In the genomic region with DNA sequence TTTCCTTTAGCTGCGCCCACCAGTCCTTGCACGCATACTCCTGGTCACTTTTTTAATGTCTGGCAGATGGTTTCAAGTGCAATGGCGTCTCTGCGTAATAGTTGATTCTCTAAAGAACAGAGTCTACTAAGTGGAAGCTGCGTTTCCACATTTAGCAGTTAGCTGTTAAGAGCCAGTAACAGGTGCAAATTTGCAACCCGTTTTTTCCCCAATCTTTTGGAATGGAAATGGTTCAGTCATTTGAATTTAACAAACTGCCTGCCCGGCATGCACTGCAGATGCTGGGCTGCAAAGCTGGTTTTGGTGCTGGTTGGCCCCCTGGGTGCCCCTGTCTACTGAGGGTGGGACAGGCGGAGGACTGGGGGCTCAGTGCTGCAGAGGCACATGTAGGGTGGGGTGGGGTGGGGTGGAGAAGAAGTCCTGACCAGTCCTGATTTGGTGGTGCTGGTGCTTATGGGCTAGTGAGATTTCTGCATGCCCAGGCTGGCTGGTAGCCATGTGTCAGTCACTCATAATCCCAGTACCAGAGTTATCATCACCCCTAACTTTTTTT, we compare ENCODE assay signal across 2 cellular contexts.
TF ChIP-seq lines count a peak whose summit lies in the region.

No MANE protein-coding gene starts in this region.

TF ChIP-seq in A549, 52 proteins besides CTCF, POLR2A, EP300 and RAD21:
- TF ChIP-seq TP53 (CRISPR knock-in tag; IDR thresholded peaks at IDR 0.05), result no peak
- TF ChIP-seq GATA3 (IDR thresholded peaks at IDR 0.05; ENCODE audit: borderline replicate concordance), result no peak
- no peak for TF ChIP-seq EHF (CRISPR knock-in tag; IDR thresholded peaks at IDR 0.05)
- no peak for TF ChIP-seq ELK1 (IDR thresholded peaks at IDR 0.05; ENCODE audit: low read depth, low read length)
- no peak for TF ChIP-seq TFCP2L1 (CRISPR knock-in tag; IDR thresholded peaks at IDR 0.05)
- TF ChIP-seq ZNF302 (CRISPR knock-in tag; IDR thresholded peaks at IDR 0.05), result no peak
- no peak for TF ChIP-seq CBX2 (IDR thresholded peaks at IDR 0.05; ENCODE audit: borderline replicate concordance, low read depth)
- no peak for TF ChIP-seq CEBPB (IDR thresholded peaks at IDR 0.05)

TF ChIP-seq in WTC11, 78 proteins besides CTCF, POLR2A, EP300 and RAD21:
- TF ChIP-seq CREB1 (CRISPR knock-in tag; IDR thresholded peaks at IDR 0.05), result no peak
- TF ChIP-seq, protein P1, sequence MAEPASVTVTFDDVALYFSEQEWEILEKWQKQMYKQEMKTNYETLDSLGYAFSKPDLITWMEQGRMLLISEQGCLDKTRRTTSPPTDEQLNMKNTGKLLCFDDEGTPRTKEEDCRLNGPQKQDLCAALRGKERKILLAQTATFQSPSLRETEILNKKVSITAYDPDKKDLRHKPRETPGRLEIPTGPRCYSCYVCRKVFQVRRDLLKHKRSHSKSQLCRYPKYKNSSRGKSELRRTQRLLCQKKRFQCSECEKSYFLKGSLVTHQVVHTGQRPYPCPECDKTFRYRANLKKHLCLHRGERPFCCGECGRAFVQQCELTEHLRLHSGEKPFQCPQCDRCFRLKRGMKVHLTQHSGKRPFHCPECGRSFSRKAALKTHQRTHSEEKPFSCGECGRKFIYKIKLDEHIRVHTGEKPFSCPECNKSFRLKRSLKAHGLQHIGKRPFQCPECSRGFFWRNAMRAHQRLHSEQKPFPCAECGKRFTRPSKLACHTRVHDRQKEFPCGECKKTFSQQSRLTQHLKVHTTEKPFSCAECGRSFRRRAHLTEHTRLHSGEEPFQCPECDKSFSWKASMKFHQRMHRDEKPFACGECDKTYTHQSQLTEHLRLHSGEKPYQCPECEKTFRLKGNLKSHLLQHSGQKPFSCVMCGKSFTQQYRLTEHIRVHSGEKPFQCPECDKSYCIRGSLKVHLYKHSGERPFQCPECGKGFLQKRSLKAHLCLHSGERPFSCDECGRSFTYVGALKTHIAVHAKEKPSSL (CRISPR knock-in tag; conservative IDR thresholded peaks at IDR 0.05), result no peak
- TF ChIP-seq, protein P2, sequence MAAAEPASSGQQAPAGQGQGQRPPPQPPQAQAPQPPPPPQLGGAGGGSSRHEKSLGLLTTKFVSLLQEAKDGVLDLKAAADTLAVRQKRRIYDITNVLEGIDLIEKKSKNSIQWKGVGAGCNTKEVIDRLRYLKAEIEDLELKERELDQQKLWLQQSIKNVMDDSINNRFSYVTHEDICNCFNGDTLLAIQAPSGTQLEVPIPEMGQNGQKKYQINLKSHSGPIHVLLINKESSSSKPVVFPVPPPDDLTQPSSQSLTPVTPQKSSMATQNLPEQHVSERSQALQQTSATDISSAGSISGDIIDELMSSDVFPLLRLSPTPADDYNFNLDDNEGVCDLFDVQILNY (CRISPR knock-in tag; IDR thresholded peaks at IDR 0.05), result no peak
- TF ChIP-seq, protein P3, sequence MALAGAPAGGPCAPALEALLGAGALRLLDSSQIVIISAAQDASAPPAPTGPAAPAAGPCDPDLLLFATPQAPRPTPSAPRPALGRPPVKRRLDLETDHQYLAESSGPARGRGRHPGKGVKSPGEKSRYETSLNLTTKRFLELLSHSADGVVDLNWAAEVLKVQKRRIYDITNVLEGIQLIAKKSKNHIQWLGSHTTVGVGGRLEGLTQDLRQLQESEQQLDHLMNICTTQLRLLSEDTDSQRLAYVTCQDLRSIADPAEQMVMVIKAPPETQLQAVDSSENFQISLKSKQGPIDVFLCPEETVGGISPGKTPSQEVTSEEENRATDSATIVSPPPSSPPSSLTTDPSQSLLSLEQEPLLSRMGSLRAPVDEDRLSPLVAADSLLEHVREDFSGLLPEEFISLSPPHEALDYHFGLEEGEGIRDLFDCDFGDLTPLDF (CRISPR knock-in tag; IDR thresholded peaks at IDR 0.05), result no peak
- TF ChIP-seq SMAD3 (CRISPR knock-in tag; IDR thresholded peaks at IDR 0.05; ENCODE audit: borderline replicate concordance), result no peak
- TF ChIP-seq, protein P4, sequence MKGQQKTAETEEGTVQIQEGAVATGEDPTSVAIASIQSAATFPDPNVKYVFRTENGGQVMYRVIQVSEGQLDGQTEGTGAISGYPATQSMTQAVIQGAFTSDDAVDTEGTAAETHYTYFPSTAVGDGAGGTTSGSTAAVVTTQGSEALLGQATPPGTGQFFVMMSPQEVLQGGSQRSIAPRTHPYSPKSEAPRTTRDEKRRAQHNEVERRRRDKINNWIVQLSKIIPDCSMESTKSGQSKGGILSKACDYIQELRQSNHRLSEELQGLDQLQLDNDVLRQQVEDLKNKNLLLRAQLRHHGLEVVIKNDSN (CRISPR knock-in tag; IDR thresholded peaks at IDR 0.05), result no peak
- no peak for TF ChIP-seq ZNF219 (CRISPR knock-in tag; IDR thresholded peaks at IDR 0.05; ENCODE audit: borderline replicate concordance)
- no peak for TF ChIP-seq ATF6 (CRISPR knock-in tag; IDR thresholded peaks at IDR 0.05)
- TF ChIP-seq, protein P5, sequence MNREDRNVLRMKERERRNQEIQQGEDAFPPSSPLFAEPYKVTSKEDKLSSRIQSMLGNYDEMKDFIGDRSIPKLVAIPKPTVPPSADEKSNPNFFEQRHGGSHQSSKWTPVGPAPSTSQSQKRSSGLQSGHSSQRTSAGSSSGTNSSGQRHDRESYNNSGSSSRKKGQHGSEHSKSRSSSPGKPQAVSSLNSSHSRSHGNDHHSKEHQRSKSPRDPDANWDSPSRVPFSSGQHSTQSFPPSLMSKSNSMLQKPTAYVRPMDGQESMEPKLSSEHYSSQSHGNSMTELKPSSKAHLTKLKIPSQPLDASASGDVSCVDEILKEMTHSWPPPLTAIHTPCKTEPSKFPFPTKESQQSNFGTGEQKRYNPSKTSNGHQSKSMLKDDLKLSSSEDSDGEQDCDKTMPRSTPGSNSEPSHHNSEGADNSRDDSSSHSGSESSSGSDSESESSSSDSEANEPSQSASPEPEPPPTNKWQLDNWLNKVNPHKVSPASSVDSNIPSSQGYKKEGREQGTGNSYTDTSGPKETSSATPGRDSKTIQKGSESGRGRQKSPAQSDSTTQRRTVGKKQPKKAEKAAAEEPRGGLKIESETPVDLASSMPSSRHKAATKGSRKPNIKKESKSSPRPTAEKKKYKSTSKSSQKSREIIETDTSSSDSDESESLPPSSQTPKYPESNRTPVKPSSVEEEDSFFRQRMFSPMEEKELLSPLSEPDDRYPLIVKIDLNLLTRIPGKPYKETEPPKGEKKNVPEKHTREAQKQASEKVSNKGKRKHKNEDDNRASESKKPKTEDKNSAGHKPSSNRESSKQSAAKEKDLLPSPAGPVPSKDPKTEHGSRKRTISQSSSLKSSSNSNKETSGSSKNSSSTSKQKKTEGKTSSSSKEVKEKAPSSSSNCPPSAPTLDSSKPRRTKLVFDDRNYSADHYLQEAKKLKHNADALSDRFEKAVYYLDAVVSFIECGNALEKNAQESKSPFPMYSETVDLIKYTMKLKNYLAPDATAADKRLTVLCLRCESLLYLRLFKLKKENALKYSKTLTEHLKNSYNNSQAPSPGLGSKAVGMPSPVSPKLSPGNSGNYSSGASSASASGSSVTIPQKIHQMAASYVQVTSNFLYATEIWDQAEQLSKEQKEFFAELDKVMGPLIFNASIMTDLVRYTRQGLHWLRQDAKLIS (CRISPR knock-in tag; IDR thresholded peaks at IDR 0.05; ENCODE audit: borderline replicate concordance), result no peak
- no peak for TF ChIP-seq TCF7 (CRISPR knock-in tag; IDR thresholded peaks at IDR 0.05; ENCODE audit: low read depth)
- TF ChIP-seq, protein P6, sequence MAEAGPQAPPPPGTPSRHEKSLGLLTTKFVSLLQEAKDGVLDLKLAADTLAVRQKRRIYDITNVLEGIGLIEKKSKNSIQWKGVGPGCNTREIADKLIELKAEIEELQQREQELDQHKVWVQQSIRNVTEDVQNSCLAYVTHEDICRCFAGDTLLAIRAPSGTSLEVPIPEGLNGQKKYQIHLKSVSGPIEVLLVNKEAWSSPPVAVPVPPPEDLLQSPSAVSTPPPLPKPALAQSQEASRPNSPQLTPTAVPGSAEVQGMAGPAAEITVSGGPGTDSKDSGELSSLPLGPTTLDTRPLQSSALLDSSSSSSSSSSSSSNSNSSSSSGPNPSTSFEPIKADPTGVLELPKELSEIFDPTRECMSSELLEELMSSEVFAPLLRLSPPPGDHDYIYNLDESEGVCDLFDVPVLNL (CRISPR knock-in tag; IDR thresholded peaks at IDR 0.05; ENCODE audit: borderline replicate concordance, low read depth), result no peak
- no peak for TF ChIP-seq FOXJ3 (CRISPR knock-in tag; IDR thresholded peaks at IDR 0.05; ENCODE audit: borderline replicate concordance)
- no peak for TF ChIP-seq SP1 (CRISPR knock-in tag; conservative IDR thresholded peaks at IDR 0.05)
- TF ChIP-seq MYBL2 (CRISPR knock-in tag; IDR thresholded peaks at IDR 0.05), result no peak
- TF ChIP-seq FOXP1 (CRISPR knock-in tag; IDR thresholded peaks at IDR 0.05; ENCODE audit: borderline replicate concordance), result no peak
- TF ChIP-seq MXD4 (CRISPR knock-in tag; IDR thresholded peaks at IDR 0.05; ENCODE audit: borderline replicate concordance), result no peak
